ENCODE assay signal across 9 cellular contexts in genomic region chr2:128315122-128315828, GRCh38. TPM values are rescaled to one million over a fixed set of nuclear protein-coding genes. Genes with fewer than 3 reads are reported as not detected.
A peak's percentile ranks its signal among the peaks of the same experiment; 100 is the strongest.
DNase-seq lines count a peak whose midpoint lies in the region; ATAC-seq, FAIRE-seq and TF ChIP-seq lines count a peak whose summit lies in the region.
"Had no signal": no experiment of that assay in that cellular context is flagged by ENCODE, and none has a peak within 500 bp of the region (broad histone marks: within the 10 kb centered on the region; RNA-seq: fewer than 3 reads in every experiment).

No MANE protein-coding gene starts in this region.

- no peak overlapping the region for H2AFZ ChIP-seq in GM23338

- intact Hi-C loops in body of pancreas (cut with DNase I), result loop anchor here (10.0 kb wide), 1 partner anchor 420 kb away; no protein-coding TSS in a partner anchor

- H3K4me1 ChIP-seq in GM23338 (ENCODE audit: insufficient read depth), result peaks cover 27% of the 10 kb centered on the region
- peaks cover 76% of the 10 kb centered on the region for H3K4me1 ChIP-seq in body of pancreas
- H3K4me1 ChIP-seq in small intestine (ENCODE audit: control insufficient read depth in 2 of 2, insufficient read depth in 1 of 2, low read depth in 1 of 2, low read length in 1 of 2), result peaks cover 2 to 3% of the 10 kb centered on the region in 2 donors

- H3F3A ChIP-seq in GM23338 (replicated peaks; ENCODE audit: low read depth), result no peaks in the 10 kb centered on the region

- H3K9me3 ChIP-seq in body of pancreas (no peaks in the 10 kb centered on the region), small intestine (ENCODE audit: control insufficient read depth, low read depth) (no peaks in the 10 kb centered on the region)

- H3K4me3 Mint-ChIP-seq in GM23338, result peak overlapping the region; percentile 55

- H3K27ac Mint-ChIP-seq in GM23338, result no peak overlapping the region

- no peaks in the 10 kb centered on the region for H3K9me3 Mint-ChIP-seq in GM23338

- no peak for TF ChIP-seq CTCF in GM23338 (conservative IDR thresholded peaks at IDR 0.05; ENCODE audit: low read depth in 2 of 2)
- no peak for TF ChIP-seq CTCF in body of pancreas (IDR thresholded peaks at IDR 0.05)
- no peak for TF ChIP-seq CTCF in foreskin fibroblast (IDR thresholded peaks at IDR 0.05; ENCODE audit: low read depth, low read length)
- no peak for TF ChIP-seq CTCF in brain microvascular endothelial cell (IDR thresholded peaks at IDR 0.05; ENCODE audit: low read depth, low read length, missing control alignments)

- peaks cover 68% of the 10 kb centered on the region for H4K20me1 ChIP-seq in GM23338 (replicated peaks; ENCODE audit: insufficient read depth)

- peaks cover 37% of the 10 kb centered on the region for H3K4me1 Mint-ChIP-seq in GM23338

- H3K27me3 ChIP-seq in GM23338 (ENCODE audit: insufficient read depth) (peaks cover 13% of the 10 kb centered on the region; the same call in 1 of the 2 replicates), body of pancreas (no peaks in the 10 kb centered on the region), brain microvascular endothelial cell (replicated peaks) (no peaks in the 10 kb centered on the region), small intestine (ENCODE audit: control insufficient read depth in 2 of 2, insufficient read depth in 2 of 2, low read length in 2 of 2) (no peaks in the 10 kb centered on the region)

- peak; percentile 0; the same call in 1 of the 3 replicates for ATAC-seq in GM23338
- no peak for ATAC-seq in body of pancreas
- ATAC-seq in HG02588 (IDR thresholded peaks at IDR 0.05; ENCODE audit: unreplicated experiment), result no peak

- no peak for TF ChIP-seq POLR2A in body of pancreas (IDR thresholded peaks at IDR 0.05)

- H3K4me2 ChIP-seq in GM23338, result peak overlapping the region; percentile 98

- H3K9me2 ChIP-seq in GM23338 (ENCODE audit: insufficient read depth), result no peaks in the 10 kb centered on the region

- H3K36me3 Mint-ChIP-seq in GM23338 (ENCODE audit: low read depth), result peaks cover 14% of the 10 kb centered on the region

- H3K4me3 ChIP-seq in GM23338 (peak overlapping the region; percentile 94; the same call in 1 of the 2 replicates), body of pancreas (no peak overlapping the region), foreskin fibroblast (ENCODE audit: low read depth in 1 of 2, low read length in 2 of 2) (peak overlapping the region in 1 of 2 donors; percentile 78), brain microvascular endothelial cell (ENCODE audit: low read depth, low read length) (no peak overlapping the region), small intestine (ENCODE audit: low read depth in 1 of 2, low read length in 2 of 2) (no peak overlapping the region)

- WGBS in body of pancreas, 2 donors, result 77 to 85% methylated on average over 11 to 12 of the region's 12 CpGs
- WGBS in small intestine, 3 donors, result 73 to 82% (median 81%) methylated on average over 12 of the region's 12 CpGs

- DNase-seq in Ammon's horn (ENCODE audit: low spot score) (peak; percentile 4), GM23338 (ENCODE audit: low spot score) (no peak), body of pancreas (peak in 3 of 4 donors; percentile 4 to 31 (median 29)), mesenteric fat pad (ENCODE audit: low spot score) (peak; percentile 86), foreskin fibroblast (no peak), brain microvascular endothelial cell (no peak), small intestine (no peak)
- DNase-seq: NCI-H226 had no signal

- H3K79me2 ChIP-seq in GM23338 (replicated peaks; ENCODE audit: insufficient read depth), result peaks cover 77% of the 10 kb centered on the region

- FAIRE-seq in small intestine (lab: Jason Lieb, UNC), result no peak

- no peak overlapping the region for H3K27ac ChIP-seq in GM23338 (ENCODE audit: low read depth)
- H3K27ac ChIP-seq in body of pancreas, result peak overlapping the region in 1 of 4 donors; percentile 16
- H3K27ac ChIP-seq in brain microvascular endothelial cell, result no peak overlapping the region
- peak overlapping the region in 1 of 2 donors; percentile 24 for H3K27ac ChIP-seq in small intestine (ENCODE audit: low read depth in 1 of 2, low read length in 1 of 2)

- in situ Hi-C loops in brain microvascular endothelial cell (cut with HindIII; ENCODE audit: low pct_ligation_motif_present, low sequenced_read_pairs), result loop anchor here (25.0 kb wide), 1 partner anchor 422 kb away; no protein-coding TSS in a partner anchor

- H3K27me3 Mint-ChIP-seq in GM23338 (ENCODE audit: insufficient read depth, low read depth, poor library complexity), result peaks cover 11% of the 10 kb centered on the region

- H3K36me3 ChIP-seq in GM23338 (ENCODE audit: insufficient read depth) (no peaks in the 10 kb centered on the region), body of pancreas (replicated peaks in 1 of 2; ENCODE audit: insufficient read depth in 1 of 2, low read depth in 2 of 2) (no peaks in the 10 kb centered on the region), brain microvascular endothelial cell (replicated peaks) (peaks cover 2% of the 10 kb centered on the region), small intestine (ENCODE audit: control insufficient read depth in 2 of 2, insufficient read depth in 2 of 2, low read length in 2 of 2) (no peaks in the 10 kb centered on the region)

TF ChIP-seq in GM23338, 12 proteins besides CTCF, POLR2A, EP300 and RAD21 (continues in another document):
- TF ChIP-seq POLR2AphosphoS5 (IDR thresholded peaks at IDR 0.05; ENCODE audit: low read depth), result no peak
- TF ChIP-seq ZNF114 (CRISPR knock-in tag; IDR thresholded peaks at IDR 0.05), result no peak
- no peak for TF ChIP-seq STAT1 (IDR thresholded peaks at IDR 0.05; ENCODE audit: unreplicated experiment)
- TF ChIP-seq ZNF331 (CRISPR knock-in tag; IDR thresholded peaks at IDR 0.05; ENCODE audit: low read depth), result no peak
- no peak for TF ChIP-seq JUNB (IDR thresholded peaks at IDR 0.05; ENCODE audit: unreplicated experiment)
- TF ChIP-seq, protein P1, sequence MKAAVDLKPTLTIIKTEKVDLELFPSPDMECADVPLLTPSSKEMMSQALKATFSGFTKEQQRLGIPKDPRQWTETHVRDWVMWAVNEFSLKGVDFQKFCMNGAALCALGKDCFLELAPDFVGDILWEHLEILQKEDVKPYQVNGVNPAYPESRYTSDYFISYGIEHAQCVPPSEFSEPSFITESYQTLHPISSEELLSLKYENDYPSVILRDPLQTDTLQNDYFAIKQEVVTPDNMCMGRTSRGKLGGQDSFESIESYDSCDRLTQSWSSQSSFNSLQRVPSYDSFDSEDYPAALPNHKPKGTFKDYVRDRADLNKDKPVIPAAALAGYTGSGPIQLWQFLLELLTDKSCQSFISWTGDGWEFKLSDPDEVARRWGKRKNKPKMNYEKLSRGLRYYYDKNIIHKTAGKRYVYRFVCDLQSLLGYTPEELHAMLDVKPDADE (IDR thresholded peaks at IDR 0.05), result no peak

RNA-seq across cellular contexts. Expression of gene HS6ST1, which starts 3.4 kb away (rescaled TPM):
- 76.4 and 106 TPM in 2 replicates for total RNA-seq in GM23338 (2014; rRNA removed; shearing (Covaris generic))
- polyA plus RNA-seq in GM23338 (2016; fragmentation: Nextera tagmentation; extraction: Ambion mirVana), result 21.1 and 22.5 TPM in 2 replicates
- 10 to 100 TPM; 25.4 to 44.8 TPM for total RNA-seq in body of pancreas
- total RNA-seq in mesenteric fat pad, result 38.4 TPM
- 10 to 100 TPM in 1 of 3 donors, 1 to 10 TPM in 2; 4.0 to 20.7 (median 6.5) TPM for polyA plus RNA-seq in small intestine

Comparison
In these comparisons a context has a peak if more than half of its experiments do, and no peak if none do; other contexts are left out.
1. DNase-seq: peak in Ammon's horn (single experiment), body of pancreas (3 of 4) and mesenteric fat pad (single experiment); none in GM23338 (single experiment), foreskin fibroblast (0 of 2), brain microvascular endothelial cell (single experiment) and small intestine (single experiment).